ENCODE assay signal across 32 cellular contexts in genomic region chr2:194452504-194452903, GRCh38.
DNase-seq lines count a peak whose midpoint lies in the region; ATAC-seq, FAIRE-seq and TF ChIP-seq lines count a peak whose summit lies in the region.
"Had no signal": no experiment of that assay in that cellular context is flagged by ENCODE, and none has a peak within 500 bp of the region (broad histone marks: within the 10 kb centered on the region; RNA-seq: fewer than 3 reads in every experiment).

No MANE protein-coding gene starts in this region.

- no peak for TF ChIP-seq RAD21 in HepG2 (CRISPR knock-in tag; IDR thresholded peaks at IDR 0.05)
- no peak for TF ChIP-seq RAD21 in GM12878 (IDR thresholded peaks at IDR 0.05; ENCODE audit: insufficient read depth, low read depth, low read length)

- ATAC-seq in HepG2 (no peak), right lobe of liver (no peak), GM12878 (no peak), foreskin keratinocyte (no peak)
- ATAC-seq: A549; CD8-positive, alpha-beta T cell had no signal

- H3K27ac ChIP-seq in HepG2 (ENCODE audit: extremely low read length, insufficient read depth, low read length) (no peak overlapping the region), right lobe of liver (no peak overlapping the region), SU-DHL-6 (ENCODE audit: low read depth, low read length) (no peak overlapping the region), GM12878 (ENCODE audit: control insufficient read depth, insufficient read depth) (no peak overlapping the region), foreskin keratinocyte (no peak overlapping the region)
- H3K27ac ChIP-seq: 22Rv1; A549; BLaER1; BLaER1 treated with 17β-estradiol and CSF1 and Interleukin-3, amounts not matched to agents 10 nM and 100 nM; C4-2B had no signal

- H3K9ac ChIP-seq in HepG2 (ENCODE audit: insufficient read depth, low read depth, low read length) (no peak overlapping the region), SU-DHL-6 (ENCODE audit: low read length) (no peak overlapping the region), GM12878 (ENCODE audit: control insufficient read depth, insufficient read depth, low read length) (no peak overlapping the region)
- H3K9ac ChIP-seq: BLaER1; BLaER1 treated with 17β-estradiol and CSF1 and Interleukin-3, amounts not matched to agents 10 nM and 100 nM had no signal

- H3K4me2 ChIP-seq in HepG2 (ENCODE audit: low read depth, low read length) (no peak overlapping the region), SU-DHL-6 (ENCODE audit: low read depth, low read length, poor library complexity, severe bottlenecking) (no peak overlapping the region), GM12878 (ENCODE audit: control insufficient read depth, insufficient read depth) (no peak overlapping the region)
- H3K4me2 ChIP-seq: A549; BLaER1; BLaER1 treated with 17β-estradiol and CSF1 and Interleukin-3, amounts not matched to agents 10 nM and 100 nM had no signal

- H4K20me1 ChIP-seq in HepG2 (ENCODE audit: insufficient read depth, low read length) (no peaks in the 10 kb centered on the region), SU-DHL-6 (ENCODE audit: low read depth, low read length) (no peaks in the 10 kb centered on the region), GM12878 (ENCODE audit: control insufficient read depth, insufficient read depth) (no peaks in the 10 kb centered on the region)
- H4K20me1 ChIP-seq: BLaER1; BLaER1 treated with 17β-estradiol and CSF1 and Interleukin-3, amounts not matched to agents 10 nM and 100 nM had no signal

- TF ChIP-seq CTCF in HepG2 (CRISPR knock-in tag; IDR thresholded peaks at IDR 0.05) (no peak), right lobe of liver (IDR thresholded peaks at IDR 0.05) (no peak), SU-DHL-6 (IDR thresholded peaks at IDR 0.05; ENCODE audit: insufficient read depth, low read length, poor library complexity, severe bottlenecking) (no peak), GM12878 (IDR thresholded peaks at IDR 0.05 in 2 of 3, conservative IDR thresholded peaks at IDR 0.05 in 1 of 3; ENCODE audit: control insufficient read depth in 2 of 3, extremely low read depth in 1 of 3, insufficient read depth in 1 of 3, low read depth in 3 of 3, low read length in 3 of 3) (no peak), foreskin keratinocyte (conservative IDR thresholded peaks at IDR 0.05) (no peak)

- POLR2A ChIA-PET in HepG2 (lab: Yijun Ruan, JAX) (no interaction called here), GM12878 (lab: Charles Lee) (no interaction called here)

- TF ChIP-seq POLR2A in HepG2 (IDR thresholded peaks at IDR 0.05; ENCODE audit: insufficient read depth in 1 of 2, low read depth in 2 of 2, low read length in 2 of 2) (no peak), right lobe of liver (IDR thresholded peaks at IDR 0.05) (no peak), GM12878 (IDR thresholded peaks at IDR 0.05; ENCODE audit: low read depth, low read length) (no peak)

- RAD21 ChIA-PET in GM12878 (lab: Charles Lee; ENCODE audit: unreplicated experiment), result no interaction called here

- DNase-seq in HepG2 (ENCODE audit: low spot score) (no peak), right lobe of liver (no peak), GM12878 (ENCODE audit: low read depth, low spot score) (no peak), foreskin keratinocyte (no peak)
- no peak for DNase-seq in activated CD8-positive, alpha-beta memory T cell treated with anti-CD3 and anti-CD28 coated beads, Interleukin-2, amount 50 U/mL, for 4 hours
- DNase-seq: 8988T; ACHN; AML-193; BE2C; C1 segment of cervical spinal cord; Caco-2; Calu3; CD4-positive, alpha-beta memory T cell; CD4-positive, alpha-beta T cell; CD4-positive, CD25-positive, alpha-beta regulatory T cell; CD8-positive, alpha-beta memory T cell; CD8-positive, alpha-beta T cell; COR-L47; DMS 273 treated with DMSO at 0.1 percent for 48 hours; DMS153; DMS53; DMS79; DMS79 treated with DMSO at 0.1 percent for 48 hours; DND-41; EL had no signal

- FAIRE-seq in HepG2 (lab: Jason Lieb, UNC), result no peak
- no peak for FAIRE-seq in GM12878 (lab: Jason Lieb, UNC)
- FAIRE-seq: A549, D721Med had no signal

- H3K4me3 ChIP-seq in HepG2 (replicated peaks in 1 of 3; ENCODE audit: insufficient read depth in 1 of 3, low read depth in 2 of 3, low read length in 3 of 3) (no peak overlapping the region), right lobe of liver (no peak overlapping the region), SU-DHL-6 (ENCODE audit: insufficient read depth, low read length, poor library complexity, severe bottlenecking) (no peak overlapping the region), GM12878 (no peak overlapping the region)
- H3K4me3 ChIP-seq: A549; BLaER1; BLaER1 treated with 17β-estradiol and CSF1 and Interleukin-3, amounts not matched to agents 10 nM and 100 nM had no signal

- no peaks in the 10 kb centered on the region for H3F3A ChIP-seq in SU-DHL-6 (ENCODE audit: insufficient read depth)

- no peak for TF ChIP-seq EP300 in HepG2 (IDR thresholded peaks at IDR 0.05; ENCODE audit: low read depth in 2 of 2, low read length in 2 of 2)
- TF ChIP-seq EP300 in HepG2 (CRISPR knock-in tag; IDR thresholded peaks at IDR 0.05; ENCODE audit: borderline replicate concordance), result no peak
- no peak for TF ChIP-seq EP300 in GM12878 (IDR thresholded peaks at IDR 0.05; ENCODE audit: borderline replicate concordance in 1 of 2, control insufficient read depth in 1 of 2, low read depth in 2 of 2, low read length in 2 of 2)

- CTCF ChIA-PET in HepG2 (lab: Yijun Ruan, JAX; ENCODE audit: low intra/inter-chr PET ratio, low total read pairs), result no interaction called here
- CTCF ChIA-PET in GM12878 (lab: Yijun Ruan, JAX), result no interaction called here

- no peaks in the 10 kb centered on the region for H3K27me3 ChIP-seq in HepG2 (ENCODE audit: control insufficient read depth in 1 of 2, insufficient read depth in 2 of 2, low read length in 2 of 2)
- no peaks in the 10 kb centered on the region for H3K27me3 ChIP-seq in right lobe of liver
- H3K27me3 ChIP-seq in SU-DHL-6 (ENCODE audit: low read length), result no peaks in the 10 kb centered on the region
- H3K27me3 ChIP-seq in GM12878 (replicated peaks in 1 of 2; ENCODE audit: control insufficient read depth in 2 of 2, insufficient read depth in 2 of 2, low read length in 1 of 2), result no peaks in the 10 kb centered on the region
- H3K27me3 ChIP-seq in foreskin keratinocyte, result no peaks in the 10 kb centered on the region
- H3K27me3 ChIP-seq: BE2C; BLaER1; BLaER1 treated with 17β-estradiol and CSF1 and Interleukin-3, amounts not matched to agents 10 nM and 100 nM had no signal

- SMC1A ChIA-PET in GM12878 (lab: Charles Lee; ENCODE audit: uncharacterized antibody, unreplicated experiment), result no interaction called here

- H3K79me2 ChIP-seq in HepG2 (ENCODE audit: insufficient read depth, low read length) (no peaks in the 10 kb centered on the region), SU-DHL-6 (ENCODE audit: insufficient read depth, low read length) (no peaks in the 10 kb centered on the region), GM12878 (ENCODE audit: control insufficient read depth, insufficient read depth, low read length) (no peaks in the 10 kb centered on the region)

- no TSS peak for BruUV-seq in HepG2 (replicated peaks; lab: Mats Ljungman, UMichigan)
- BruUV-seq in GM12878 (replicated peaks; lab: Mats Ljungman, UMichigan), result no TSS peak

- H3K4me1 ChIP-seq in HepG2 (ENCODE audit: insufficient read depth, low read length) (no peaks in the 10 kb centered on the region), right lobe of liver (no peaks in the 10 kb centered on the region), GM12878 (ENCODE audit: control insufficient read depth, insufficient read depth, low read length) (no peaks in the 10 kb centered on the region), foreskin keratinocyte (no peaks in the 10 kb centered on the region)
- H3K4me1 ChIP-seq: A549; BE2C; BLaER1; BLaER1 treated with 17β-estradiol and CSF1 and Interleukin-3, amounts not matched to agents 10 nM and 100 nM; Caco-2 had no signal

- H3K9me3 ChIP-seq in HepG2 (ENCODE audit: low read length) (no peaks in the 10 kb centered on the region), right lobe of liver (no peaks in the 10 kb centered on the region), SU-DHL-6 (ENCODE audit: insufficient read depth, low read length) (no peaks in the 10 kb centered on the region), GM12878 (replicated peaks; ENCODE audit: control insufficient read depth, insufficient read depth, low read length) (no peaks in the 10 kb centered on the region)
- H3K9me3 ChIP-seq: A549; BE2C; BLaER1; BLaER1 treated with 17β-estradiol and CSF1 and Interleukin-3, amounts not matched to agents 10 nM and 100 nM had no signal

- no peak overlapping the region for H2AFZ ChIP-seq in HepG2 (ENCODE audit: low read length)
- H2AFZ ChIP-seq in SU-DHL-6 (ENCODE audit: low read depth, low read length, severe bottlenecking), result peak overlapping the region; percentile 74
- no peak overlapping the region for H2AFZ ChIP-seq in GM12878 (ENCODE audit: control insufficient read depth, low read depth, low read length)

- in situ Hi-C loops in HepG2 (cut with HindIII; ENCODE audit: extremely low pct_ligation_motif_present, low pct_unique_long_range_greater_than_20kb) (no loop called here), GM12878 (cut with MboI) (no loop called here)

- intact Hi-C loops in HepG2 (cut with micrococcal nuclease; ENCODE audit: unreplicated experiment), result no loop called here
- intact Hi-C loops in right lobe of liver (cut with DNase I), result no loop called here
- intact Hi-C loops in GM12878 (cut with micrococcal nuclease; ENCODE audit: unreplicated experiment), result no loop called here

- H3K9me2 ChIP-seq in SU-DHL-6 (replicated peaks; ENCODE audit: insufficient read depth, low read length), result no peaks in the 10 kb centered on the region

- H3K36me3 ChIP-seq in HepG2 (replicated peaks in 1 of 2; ENCODE audit: control insufficient read depth in 1 of 2, insufficient read depth in 2 of 2, low read length in 2 of 2) (no peaks in the 10 kb centered on the region), right lobe of liver (no peaks in the 10 kb centered on the region), SU-DHL-6 (ENCODE audit: low read length) (no peaks in the 10 kb centered on the region), GM12878 (ENCODE audit: control insufficient read depth in 2 of 2, insufficient read depth in 2 of 2, low read length in 1 of 2) (no peaks in the 10 kb centered on the region)
- H3K36me3 ChIP-seq: BE2C; BLaER1; BLaER1 treated with 17β-estradiol and CSF1 and Interleukin-3, amounts not matched to agents 10 nM and 100 nM had no signal

- under 1% methylated on average over 5 of the region's 5 CpGs for WGBS in HepG2 (ENCODE audit: low lambda C conversion rate)
- WGBS in right lobe of liver (ENCODE audit: insufficient coverage, low coverage, low lambda C conversion rate, missing lambda C conversion rate), result 56% methylated on average over 5 of the region's 5 CpGs
- WGBS in GM12878 (ENCODE audit: insufficient coverage, insufficient replicate concordance, low lambda C conversion rate, missing lambda C conversion rate), result 7% methylated on average over 5 of the region's 5 CpGs

Comparison
In these comparisons a context has a peak if more than half of its experiments do, and no peak if none do; other contexts are left out.
1. Of the 75 proteins assayed by ChIP-seq in both HepG2 and GM12878: peak only in HepG2: none; only in GM12878: BCL3; in both: none; in neither: 74.